Comparison of ENCODE assay signal across 1 cellular context in genomic region chr15:31274496-31275330, GRCh38.
TF ChIP-seq lines count a peak whose summit lies in the region.

No MANE protein-coding gene starts in this region.

TF ChIP-seq in H1, 55 proteins besides CTCF, POLR2A, EP300 and RAD21 (continued from another document):
- TF ChIP-seq SIN3A (conservative IDR thresholded peaks at IDR 0.05 in 1 of 2, IDR thresholded peaks at IDR 0.05 in 1 of 2; ENCODE audit: low read depth in 1 of 2, low read length in 2 of 2) (no peak), POU5F1 (IDR thresholded peaks at IDR 0.05; ENCODE audit: low read depth, low read length) (no peak), KDM4A (IDR thresholded peaks at IDR 0.05; ENCODE audit: low read depth, low read length, severe bottlenecking) (no peak), BCL11A (IDR thresholded peaks at IDR 0.05; ENCODE audit: low read depth in 2 of 2, low read length in 2 of 2) (no peak), JUN (IDR thresholded peaks at IDR 0.05; ENCODE audit: low read depth, low read length) (no peak), BRCA1 (IDR thresholded peaks at IDR 0.05; ENCODE audit: low read depth, low read length) (no peak), SP4 (IDR thresholded peaks at IDR 0.05; ENCODE audit: low read length) (no peak), MAFK (IDR thresholded peaks at IDR 0.05; ENCODE audit: low read depth, low read length) (no peak), JUND (IDR thresholded peaks at IDR 0.05; ENCODE audit: low read length) (no peak), MAX (IDR thresholded peaks at IDR 0.05) (no peak), SUZ12 (IDR thresholded peaks at IDR 0.05; ENCODE audit: low read length) (no peak), USF2 (IDR thresholded peaks at IDR 0.05; ENCODE audit: low read length) (no peak), SIRT6 (IDR thresholded peaks at IDR 0.05; ENCODE audit: low read length) (no peak), CBX5 (IDR thresholded peaks at IDR 0.05; ENCODE audit: low read depth, low read length) (no peak), PHF8 (conservative IDR thresholded peaks at IDR 0.05; ENCODE audit: low read depth, low read length) (no peak), SP1 (IDR thresholded peaks at IDR 0.05; ENCODE audit: low read depth, low read length) (no peak), TAF1 (IDR thresholded peaks at IDR 0.05; ENCODE audit: low read depth, low read length) (no peak)
